Comparison of ENCODE assay signal across 8 cellular contexts in genomic region chr2:73736378-73736777, GRCh38. TPM values are rescaled to one million over a fixed set of nuclear protein-coding genes. Genes with fewer than 3 reads are reported as not detected.
DNase-seq lines count a peak whose midpoint lies in the region; ATAC-seq, FAIRE-seq and TF ChIP-seq lines count a peak whose summit lies in the region.

No MANE protein-coding gene starts in this region.

- H3K27me3 ChIP-seq in CD8-positive, alpha-beta memory T cell (ENCODE audit: insufficient read depth, low read length, poor library complexity, severe bottlenecking), result no peaks in the 10 kb centered on the region
- H3K27me3 ChIP-seq in MM.1S (replicated peaks; ENCODE audit: insufficient read depth, low read length) (no peaks in the 10 kb centered on the region), H1 (replicated peaks in 1 of 4; ENCODE audit: control insufficient read depth in 3 of 4, extremely low read depth in 1 of 4, insufficient read depth in 3 of 4, low read length in 3 of 4) (peaks cover 11 to 29% (median 23%) of the 10 kb centered on the region in 4 experiments), neutrophil (no peaks in the 10 kb centered on the region)

- peak overlapping the region; percentile 77 to 98 (median 92) for H3K27ac Mint-ChIP-seq in CD8-positive, alpha-beta memory T cell

- no peak for DNase-seq in CD8-positive, alpha-beta memory T cell
- DNase-seq in MM.1S (no peak), H1 (ENCODE audit: low read depth in 1 of 2, low spot score in 2 of 2) (no peak), NAMALWA (ENCODE audit: low spot score) (no peak), SW480 (ENCODE audit: low spot score) (no peak)
- no peak for DNase-seq in activated CD4-positive, alpha-beta T cell treated with anti-CD3 and anti-CD28 coated beads, Interleukin-2, amount 50 U/mL, for 48 hours

- no peak for FAIRE-seq in H1 (lab: Jason Lieb, UNC)

- H3F3A ChIP-seq in MM.1S (ENCODE audit: insufficient read depth, low read length), result peaks cover 6% of the 10 kb centered on the region

- H3K9me2 ChIP-seq in MM.1S (replicated peaks; ENCODE audit: insufficient read depth, low read length), result no peaks in the 10 kb centered on the region

- H3K23me2 ChIP-seq in H1 (ENCODE audit: low read depth, low read length), result peaks cover 6% of the 10 kb centered on the region; the same call in 1 of the 2 replicates

- no peak overlapping the region for H2BK120ac ChIP-seq in H1 (replicated peaks; ENCODE audit: low read depth, low read length)

- peak overlapping the region; percentile 22 for H4K5ac ChIP-seq in H1 (ENCODE audit: insufficient read length, low read depth, low read length)

- H4K8ac ChIP-seq in H1 (ENCODE audit: extremely low read depth, insufficient read depth, low read length), result no peak overlapping the region; the same call in 1 of the 2 replicates

- no peaks in the 10 kb centered on the region for H4K20me1 ChIP-seq in MM.1S (ENCODE audit: insufficient read depth, low read length)
- no peaks in the 10 kb centered on the region for H4K20me1 ChIP-seq in H1 (replicated peaks in 1 of 2; ENCODE audit: control insufficient read depth in 1 of 2, insufficient read depth in 2 of 2, low read length in 2 of 2)

- H3K27ac ChIP-seq in CD8-positive, alpha-beta memory T cell (ENCODE audit: low read depth, low read length), result peak overlapping the region; percentile 79
- H3K27ac ChIP-seq in MM.1S (ENCODE audit: low read length), result peak overlapping the region; percentile 40; the same call in 1 of the 2 replicates
- H3K27ac ChIP-seq in H1 (ENCODE audit: low read depth, low read length), result no peak overlapping the region
- H3K27ac ChIP-seq in neutrophil, result peak overlapping the region; percentile 77

- no peak for TF ChIP-seq POLR2A in H1 (IDR thresholded peaks at IDR 0.05; ENCODE audit: control extremely low read depth in 1 of 2, low read depth in 2 of 2, low read length in 2 of 2)

- H2AFZ ChIP-seq in MM.1S (ENCODE audit: low read length) (peak overlapping the region; percentile 84), H1 (ENCODE audit: low read length) (peak overlapping the region; percentile 82; the same call in 1 of the 2 replicates)

- ATAC-seq in GM21529 (IDR thresholded peaks at IDR 0.05; ENCODE audit: unreplicated experiment), result no peak

- no peak overlapping the region for H3K23ac ChIP-seq in H1 (ENCODE audit: insufficient read length)

- CTCF ChIA-PET in CD8-positive, alpha-beta memory T cell (lab: Charles Lee), result interaction anchor here (1.5 to 1.6 kb wide), 3 partner anchors 43 to 411 kb away, joined by 3 to 4 read pairs (median 3); partner anchors contain the start of gene DUSP11
- CTCF ChIA-PET in H1 (lab: Charles Lee; ENCODE audit: partially characterized antibody), result interaction anchor here (1.1 to 1.3 kb wide), 2 partner anchors 18 to 78 kb away, joined by 3 read pairs; no protein-coding TSS in a partner anchor

- H3K4me3 ChIP-seq in CD8-positive, alpha-beta memory T cell (ENCODE audit: low read length), result peak overlapping the region; percentile 95
- H3K4me3 ChIP-seq in MM.1S (ENCODE audit: low read length) (peak overlapping the region; percentile 76), H1 (ENCODE audit: extremely low read depth in 1 of 4, insufficient read depth in 2 of 4, low read depth in 3 of 4, low read length in 4 of 4) (peak overlapping the region; percentile 68 to 98 (median 94)), neutrophil (ENCODE audit: low read depth in 1 of 2, low read length in 1 of 2) (peak overlapping the region; percentile 82 to 89)

- POLR2A ChIA-PET in CD8-positive, alpha-beta memory T cell (lab: Charles Lee), result interaction anchor here (1.2 kb wide), 1 partner anchor 92 kb away, joined by 3 read pairs; the partner anchor contains the start of gene STAMBP
- POLR2A ChIA-PET in H1 (lab: Charles Lee; ENCODE audit: partially characterized antibody), result interaction anchor here (1.0 to 1.5 kb wide), 6 partner anchors 9 to 101 kb away, joined by 3 to 7 read pairs (median 3); partner anchors contain the start of gene STAMBP

- H3K79me2 ChIP-seq in MM.1S (ENCODE audit: low read length) (peaks cover 19% of the 10 kb centered on the region), H1 (ENCODE audit: control insufficient read depth in 1 of 2, insufficient read depth in 2 of 2, low read length in 2 of 2) (peaks cover 0 to 9% of the 10 kb centered on the region in 2 experiments; a peak in 2 of 4 replicates)

- H3K56ac ChIP-seq in H1 (replicated peaks; ENCODE audit: insufficient read length, low read depth, low read length), result no peak overlapping the region

- no peak overlapping the region for H3K14ac ChIP-seq in H1 (ENCODE audit: insufficient read length)

- H2BK12ac ChIP-seq in H1 (ENCODE audit: low read depth, low read length), result no peak overlapping the region

- H3K36me3 ChIP-seq in CD8-positive, alpha-beta memory T cell (ENCODE audit: insufficient read depth, low read length), result peaks cover 21% of the 10 kb centered on the region
- H3K36me3 ChIP-seq in MM.1S (replicated peaks; ENCODE audit: insufficient read depth, low read length), result peaks cover 6% of the 10 kb centered on the region; the same call in 1 of the 2 replicates
- peaks cover 2 to 16% (median 4%) of the 10 kb centered on the region in 4 experiments; a peak in 4 of 8 replicates for H3K36me3 ChIP-seq in H1 (ENCODE audit: control insufficient read depth in 2 of 4, insufficient read depth in 4 of 4, low read length in 3 of 4)
- peaks cover 29% of the 10 kb centered on the region for H3K36me3 ChIP-seq in neutrophil

- no peaks in the 10 kb centered on the region for H3K27me3 Mint-ChIP-seq in CD8-positive, alpha-beta memory T cell

- H2BK15ac ChIP-seq in H1 (ENCODE audit: low read length), result no peak overlapping the region

- H2AK5ac ChIP-seq in H1 (ENCODE audit: low read depth, low read length), result no peak overlapping the region

- TF ChIP-seq CTCF in MM.1S (IDR thresholded peaks at IDR 0.05; ENCODE audit: low read length) (no peak), H1 (IDR thresholded peaks at IDR 0.05; ENCODE audit: control extremely low read depth in 1 of 3, insufficient read depth in 1 of 3, low read depth in 1 of 3, low read length in 3 of 3) (no peak), neutrophil (IDR thresholded peaks at IDR 0.05) (no peak)

- H3K4me3 Mint-ChIP-seq in CD8-positive, alpha-beta memory T cell, result peak overlapping the region; percentile 89 to 99 (median 95)

- H2BK20ac ChIP-seq in H1 (ENCODE audit: low read length), result no peak overlapping the region

- no peak for TF ChIP-seq EP300 in H1 (IDR thresholded peaks at IDR 0.05; ENCODE audit: borderline replicate concordance in 1 of 2, low read depth in 2 of 2, low read length in 2 of 2)

- H4K91ac ChIP-seq in H1 (replicated peaks; ENCODE audit: insufficient read length, low read length), result no peak overlapping the region

- no peak overlapping the region for H2BK5ac ChIP-seq in H1 (ENCODE audit: low read depth, low read length)

- H3K79me1 ChIP-seq in H1 (ENCODE audit: low read depth, low read length), result no peaks in the 10 kb centered on the region

- H3K4me1 ChIP-seq in CD8-positive, alpha-beta memory T cell (ENCODE audit: insufficient read depth, low read length), result peaks cover 18% of the 10 kb centered on the region
- no peaks in the 10 kb centered on the region for H3K4me1 ChIP-seq in MM.1S (ENCODE audit: low read length)
- H3K4me1 ChIP-seq in H1 (replicated peaks in 1 of 4; ENCODE audit: control insufficient read depth in 3 of 4, insufficient read depth in 4 of 4, low read length in 3 of 4), result peaks cover 0 to 4% (median 1%) of the 10 kb centered on the region in 4 experiments; a peak in 2 of 7 replicates
- H3K4me1 ChIP-seq in neutrophil (ENCODE audit: control insufficient read depth in 1 of 2, insufficient read depth in 1 of 2, low read depth in 1 of 2, low read length in 1 of 2), result peaks cover 13 to 15% of the 10 kb centered on the region in 2 experiments

- 39% methylated on average over 8 of the region's 8 CpGs; no CpG with 5 or more reads in 1 of the 2 experiments for WGBS in H1 (ENCODE audit: extremely low coverage in 1 of 2, insufficient coverage in 1 of 2, insufficient read length in 1 of 2, insufficient replicate concordance in 2 of 2, low coverage in 1 of 2, low lambda C conversion rate in 2 of 2, missing lambda C conversion rate in 1 of 2), 2 experiments

- H3K36me3 Mint-ChIP-seq in CD8-positive, alpha-beta memory T cell, result peaks cover 9 to 39% (median 15%) of the 10 kb centered on the region in 3 donors

- peaks cover 24 to 26% (median 25%) of the 10 kb centered on the region in 3 donors for H3K4me1 Mint-ChIP-seq in CD8-positive, alpha-beta memory T cell

- no peaks in the 10 kb centered on the region for H3K9me3 Mint-ChIP-seq in CD8-positive, alpha-beta memory T cell

- peak overlapping the region; percentile 56 for H3K9ac ChIP-seq in MM.1S (ENCODE audit: low read length)
- peak overlapping the region in 3 of 4 experiments; percentile 9 to 89 (median 54); a peak in 5 of 7 replicates for H3K9ac ChIP-seq in H1 (replicated peaks in 1 of 4; ENCODE audit: extremely low read depth in 1 of 4, low read depth in 3 of 4, low read length in 3 of 4)

- H3K4me2 ChIP-seq in MM.1S (ENCODE audit: low read depth, low read length), result peak overlapping the region; percentile 87
- H3K4me2 ChIP-seq in H1 (ENCODE audit: insufficient read depth in 1 of 2, low read depth in 2 of 2, low read length in 2 of 2), result peak overlapping the region; percentile 84 to 98

- no peaks in the 10 kb centered on the region for H3K9me3 ChIP-seq in CD8-positive, alpha-beta memory T cell (ENCODE audit: low read length)
- no peaks in the 10 kb centered on the region for H3K9me3 ChIP-seq in MM.1S (replicated peaks; ENCODE audit: insufficient read depth, low read length)
- H3K9me3 ChIP-seq in H1 (ENCODE audit: insufficient read depth in 2 of 2, low read depth in 1 of 2, low read length in 1 of 2), result peaks cover 2 to 9% of the 10 kb centered on the region in 2 experiments; a peak in 3 of 4 replicates
- no peaks in the 10 kb centered on the region for H3K9me3 ChIP-seq in neutrophil

- H3K18ac ChIP-seq in H1 (ENCODE audit: extremely low read depth, low read length), result no peak overlapping the region

- no peak overlapping the region for H3K4ac ChIP-seq in H1 (replicated peaks; ENCODE audit: insufficient read length, low read depth, low read length)

- no peak for TF ChIP-seq RAD21 in H1 (IDR thresholded peaks at IDR 0.05 in 1 of 2, conservative IDR thresholded peaks at IDR 0.05 in 1 of 2; ENCODE audit: low read depth in 2 of 2, low read length in 2 of 2)

RNA-seq across cellular contexts. Expression of gene TPRKB, which starts 0.8 kb away (rescaled TPM):
- 10 to 100 TPM; 38.4 to 38.6 TPM for total RNA-seq in CD8-positive, alpha-beta memory T cell
- polyA plus RNA-seq in CD8-positive, alpha-beta memory T cell, result 69.0 TPM
- 35.4 and 41.6 TPM in 2 replicates for total RNA-seq in H1 (2021; fragmentation: NEBNext Ultra II Directional; extraction: Animal tissue kit (Norgen Biotek cat#: 25700))
- 14.4 and 40.3 TPM in 2 replicates for polyA plus RNA-seq in H1 (2011; rRNA removed)
- polyA plus RNA-seq in H1 (2011; cell fraction: cytosol; rRNA removed), result 41.5 TPM
- polyA plus RNA-seq in H1 (2011; cell fraction: nucleus; rRNA removed), result 8.6 TPM
- 41.4 to 107 TPM (median 48.5 TPM) in 4 replicates for polyA plus RNA-seq in H1 (2012, experiment 1 of 2)
- polyA plus RNA-seq in H1 (2012, experiment 2 of 2), result 33.5 TPM
- 58.1 TPM for polyA plus RNA-seq in H1 (2013, experiment 1 of 2)
- 52.8 TPM for polyA plus RNA-seq in H1 (2013, experiment 2 of 2)
- polyA minus RNA-seq in H1 (2011; rRNA and poly(A)+ RNA removed), result 8.2 and 10.9 TPM in 2 replicates
- polyA minus RNA-seq in H1 (2011; cell fraction: cytosol; rRNA and poly(A)+ RNA removed), result 7.8 TPM
- polyA minus RNA-seq in H1 (2011; cell fraction: nucleus; rRNA and poly(A)+ RNA removed), result 9.9 TPM

RNA-seq across cellular contexts. Expression of gene DUSP11, which starts 43.5 kb away (rescaled TPM):
- 10 to 100 TPM; 33.1 to 34.4 TPM for total RNA-seq in CD8-positive, alpha-beta memory T cell
- 41.0 TPM for polyA plus RNA-seq in CD8-positive, alpha-beta memory T cell
- 17.8 and 19.1 TPM in 2 replicates for total RNA-seq in H1 (2021; fragmentation: NEBNext Ultra II Directional; extraction: Animal tissue kit (Norgen Biotek cat#: 25700))
- polyA plus RNA-seq in H1 (2011; rRNA removed), result 7.0 and 12.2 TPM in 2 replicates
- 13.8 TPM for polyA plus RNA-seq in H1 (2011; cell fraction: cytosol; rRNA removed)
- 5.2 TPM for polyA plus RNA-seq in H1 (2011; cell fraction: nucleus; rRNA removed)
- 9.8 to 16.3 TPM (median 10.9 TPM) in 4 replicates for polyA plus RNA-seq in H1 (2012, experiment 1 of 2)
- 9.0 TPM for polyA plus RNA-seq in H1 (2012, experiment 2 of 2)
- 14.5 TPM for polyA plus RNA-seq in H1 (2013, experiment 1 of 2)
- 14.2 TPM for polyA plus RNA-seq in H1 (2013, experiment 2 of 2)
- polyA minus RNA-seq in H1 (2011; rRNA and poly(A)+ RNA removed), result 5.9 and 9.1 TPM in 2 replicates
- 9.0 TPM for polyA minus RNA-seq in H1 (2011; cell fraction: cytosol; rRNA and poly(A)+ RNA removed)
- polyA minus RNA-seq in H1 (2011; cell fraction: nucleus; rRNA and poly(A)+ RNA removed), result 13.1 TPM

RNA-seq across cellular contexts. Expression of gene C2orf78, which starts 47.6 kb away (rescaled TPM):
- not detected for total RNA-seq in CD8-positive, alpha-beta memory T cell
- not detected for polyA plus RNA-seq in CD8-positive, alpha-beta memory T cell
- 0.21 and 0.39 TPM in 2 replicates for total RNA-seq in H1 (2021; fragmentation: NEBNext Ultra II Directional; extraction: Animal tissue kit (Norgen Biotek cat#: 25700))
- 0.88 and 0.89 TPM in 2 replicates for polyA plus RNA-seq in H1 (2011; rRNA removed)
- 0.94 TPM for polyA plus RNA-seq in H1 (2011; cell fraction: cytosol; rRNA removed)
- polyA plus RNA-seq in H1 (2011; cell fraction: nucleus; rRNA removed), result 0.57 TPM
- 0.11 to 0.35 TPM (median 0.16 TPM) in 4 replicates for polyA plus RNA-seq in H1 (2012, experiment 1 of 2)
- polyA plus RNA-seq in H1 (2012, experiment 2 of 2), result not detected
- polyA plus RNA-seq in H1 (2013, experiment 1 of 2), result 0.53 TPM
- 0.70 TPM for polyA plus RNA-seq in H1 (2013, experiment 2 of 2)
- 0.83 and 0.91 TPM in 2 replicates for polyA minus RNA-seq in H1 (2011; rRNA and poly(A)+ RNA removed)
- polyA minus RNA-seq in H1 (2011; cell fraction: cytosol; rRNA and poly(A)+ RNA removed), result 0.44 TPM
- polyA minus RNA-seq in H1 (2011; cell fraction: nucleus; rRNA and poly(A)+ RNA removed), result 0.60 TPM
